31 cellular contexts compared by ENCODE assay signal in genomic region chr11:33664829-33665228, GRCh38. TPM values are rescaled to one million over a fixed set of nuclear protein-coding genes. Genes with fewer than 3 reads are reported as not detected.
"Had no signal": no experiment of that assay in that cellular context is flagged by ENCODE, and none has a peak within 500 bp of the region (broad histone marks: within the 10 kb centered on the region; RNA-seq: fewer than 3 reads in every experiment).

No MANE protein-coding gene starts in this region.

- H3K36me3 ChIP-seq: adrenal gland, Peyer's patch had no signal

- H3K9me3 Mint-ChIP-seq: activated CD4-positive, alpha-beta T cell treated with anti-CD3 and anti-CD28 coated beads, Interleukin-2, amount 10 ng/mL, durations not matched to agents 24 days and 14 days; activated naive CD4-positive, alpha-beta T cell treated with anti-CD3 and anti-CD28 coated beads for 36 hours; activated naive CD4-positive, alpha-beta T cell treated with anti-CD3 and anti-CD28 coated beads, Interleukin-2, amount 50 U/mL, for 72 hours; activated T-cell treated with anti-CD3 and anti-CD28 coated beads, Interleukin-2, amount 50 U/mL, for 24 hours; activated T-helper 1 cell treated with anti-CD3 and anti-CD28 coated beads, Interleukin-12 subunit alpha, Interleukin-12 subunit beta, Interleukin-2, Interleukin-4 antibody, amounts not matched to agents 30 ng/mL and 10 ng/mL and 1 ng/mL, durations not matched to agents 14 hours and 24 hours and 36 hours; T-helper 2 cell treated with Interferon-gamma antibody and Interleukin-4, amounts not matched to agents 5 μg/mL and 100 μg/mL, for 36 hours had no signal

- H3K27ac Mint-ChIP-seq: activated CD4-positive, alpha-beta T cell treated with anti-CD3 and anti-CD28 coated beads, Interleukin-2, amount 10 ng/mL, durations not matched to agents 24 days and 14 days; activated CD8-positive, alpha-beta T cell treated with anti-CD3 and anti-CD28 coated beads, Interleukin-2, amount 10 ng/mL, durations not matched to agents 7 days and 5 days; activated naive CD4-positive, alpha-beta T cell treated with anti-CD3 and anti-CD28 coated beads for 36 hours; activated naive CD4-positive, alpha-beta T cell treated with anti-CD3 and anti-CD28 coated beads, Interleukin-2, amount 50 U/mL, for 72 hours; activated T-cell treated with anti-CD3 and anti-CD28 coated beads, Interleukin-2, amount 50 U/mL, for 24 hours; activated T-helper 1 cell treated with anti-CD3 and anti-CD28 coated beads, Interleukin-12 subunit alpha, Interleukin-12 subunit beta, Interleukin-2, Interleukin-4 antibody, amounts not matched to agents 30 ng/mL and 10 ng/mL and 1 ng/mL, durations not matched to agents 14 hours and 24 hours and 36 hours; brain; T-helper 2 cell treated with Interferon-gamma antibody and Interleukin-4, amounts not matched to agents 5 μg/mL and 100 μg/mL, for 36 hours had no signal

- H3K27me3 Mint-ChIP-seq: activated CD4-positive, alpha-beta T cell treated with anti-CD3 and anti-CD28 coated beads, Interleukin-2, amount 10 ng/mL, durations not matched to agents 24 days and 14 days had no signal

- H3K4me3 Mint-ChIP-seq: activated CD4-positive, alpha-beta T cell treated with anti-CD3 and anti-CD28 coated beads, Interleukin-2, amount 10 ng/mL, durations not matched to agents 24 days and 14 days; activated CD8-positive, alpha-beta T cell treated with anti-CD3 and anti-CD28 coated beads, Interleukin-2, amount 10 ng/mL, durations not matched to agents 7 days and 5 days; activated naive CD4-positive, alpha-beta T cell treated with anti-CD3 and anti-CD28 coated beads for 36 hours; activated T-cell treated with anti-CD3 and anti-CD28 coated beads, Interleukin-2, amount 50 U/mL, for 24 hours; activated T-helper 1 cell treated with anti-CD3 and anti-CD28 coated beads, Interleukin-12 subunit alpha, Interleukin-12 subunit beta, Interleukin-2, Interleukin-4 antibody, amounts not matched to agents 30 ng/mL and 10 ng/mL and 1 ng/mL, durations not matched to agents 14 hours and 24 hours and 36 hours; brain; T-helper 2 cell treated with Interferon-gamma antibody and Interleukin-4, amounts not matched to agents 5 μg/mL and 100 μg/mL, for 36 hours had no signal

- H3K4me1 ChIP-seq: adrenal gland, Peyer's patch had no signal

- H3K27me3 ChIP-seq: adrenal gland, Peyer's patch had no signal

- ATAC-seq: activated CD8-positive, alpha-beta T cell treated with anti-CD3 and anti-CD28 coated beads, Interleukin-2, amount 10 ng/mL, durations not matched to agents 7 days and 5 days; activated naive CD4-positive, alpha-beta T cell treated with anti-CD3 and anti-CD28 coated beads, Interleukin-2, amount 50 U/mL, for 72 hours; PC-3; Right ventricle myocardium inferior had no signal

- H3K27ac ChIP-seq: adrenal gland, Peyer's patch, RWPE1 had no signal

- H3K4me1 Mint-ChIP-seq: activated CD4-positive, alpha-beta T cell treated with anti-CD3 and anti-CD28 coated beads, Interleukin-2, amount 10 ng/mL, durations not matched to agents 24 days and 14 days had no signal

- H3K36me3 Mint-ChIP-seq: activated naive CD4-positive, alpha-beta T cell treated with anti-CD3 and anti-CD28 coated beads, Interleukin-2, amount 50 U/mL, for 72 hours had no signal

- H3K9me3 ChIP-seq: adrenal gland, Peyer's patch had no signal

- H3K4me3 ChIP-seq: adrenal gland, Peyer's patch had no signal

- DNase-seq: activated CD4-positive, alpha-beta T cell treated with anti-CD3 and anti-CD28 coated beads, Interleukin-2, amount 10 ng/mL, durations not matched to agents 24 days and 14 days; activated CD4-positive, alpha-beta T cell treated with anti-CD3 and anti-CD28 coated beads, Interleukin-2, amount 50 U/mL, for 4 hours; activated CD8-positive, alpha-beta T cell treated with anti-CD3 and anti-CD28 coated beads, Interleukin-2, amount 10 ng/mL, durations not matched to agents 7 days and 5 days; activated gamma-delta T cell treated with Interleukin-2 at 50 U/mL for 16 hours; activated naive CD4-positive, alpha-beta T cell treated with anti-CD3 and anti-CD28 coated beads for 36 hours; activated T-cell treated with anti-CD3 and anti-CD28 coated beads, Interleukin-2, amount 50 U/mL, for 24 hours; adrenal gland; central memory CD4-positive, alpha-beta T cell; NCI-H1092 treated with DMSO at 0.1 percent for 48 hours; NCI-H1417; NCI-H146; NCI-H187; NCI-H2029 treated with DMSO at 0.1 percent for 48 hours; NCI-H2107; NCI-H2171; NCI-H510A; NCI-H526; NCI-H748 treated with DMSO at 0.1 percent for 48 hours; NK-92 treated with Interleukin-12 subunit alpha and Interleukin-12 subunit beta, amount 100 ng/mL, for 24 hours; PC-3; Peyer's patch; SW 1271; T-helper 1 cell had no signal

RNA-seq across cellular contexts. Expression of gene C11orf91, which starts 35.8 kb away (rescaled TPM):
- total RNA-seq: activated CD8-positive, alpha-beta T cell treated with anti-CD3 and anti-CD28 coated beads, Interleukin-2, amount 10 ng/mL, durations not matched to agents 7 days and 5 days; activated naive CD4-positive, alpha-beta T cell treated with anti-CD3 and anti-CD28 coated beads for 36 hours; activated naive CD4-positive, alpha-beta T cell treated with anti-CD3 and anti-CD28 coated beads, Interleukin-2, amount 50 U/mL, for 72 hours; adrenal gland; astrocyte; M059J; PC-3; Peyer's patch; Right ventricle myocardium inferior had no signal
